In the genomic region with DNA sequence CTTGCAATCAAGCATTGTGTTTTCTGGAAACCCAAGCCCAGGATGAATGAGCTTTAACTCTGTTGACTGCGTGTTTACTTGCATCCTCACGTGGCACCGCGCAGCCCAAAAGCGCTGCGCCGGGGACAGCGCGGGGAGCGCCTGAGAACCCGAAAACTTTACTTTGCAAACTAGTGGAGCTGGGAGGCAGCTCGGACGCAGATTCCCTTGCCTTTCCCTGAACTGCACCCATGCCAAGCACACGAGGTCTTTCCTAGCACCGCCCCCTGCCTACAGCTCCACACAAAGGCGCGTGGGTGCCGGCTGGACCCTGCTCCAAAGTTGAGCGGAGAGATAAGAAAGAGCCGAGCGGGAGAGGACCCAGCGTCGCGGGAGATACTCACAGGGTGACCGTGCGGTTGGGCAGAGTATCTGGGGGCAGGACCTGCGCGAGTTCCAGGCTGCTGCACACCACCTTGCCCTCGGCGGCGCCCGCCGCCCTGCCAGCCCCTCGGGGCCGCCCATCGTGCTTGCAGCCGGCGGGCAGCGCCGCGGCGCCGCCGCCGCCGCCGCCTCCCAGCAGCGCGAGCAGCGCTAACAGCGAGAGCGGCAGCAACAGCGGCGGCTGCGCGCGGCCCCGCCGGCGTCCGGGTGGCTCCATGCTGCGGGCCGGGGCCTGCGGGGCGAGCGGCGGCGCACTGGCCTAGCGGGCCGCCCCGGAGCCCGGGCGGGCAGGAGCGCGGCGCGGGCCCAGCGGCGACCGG, we compare ENCODE assay signal across 8 cellular contexts. TPM values are rescaled to one million over a fixed set of nuclear protein-coding genes. Genes with fewer than 3 reads are reported as not detected.
DNase-seq lines count a peak whose midpoint lies in the region; ATAC-seq and TF ChIP-seq lines count a peak whose summit lies in the region.

No MANE protein-coding gene starts in this region.

- peak; percentile 22 for TF ChIP-seq CTCF in astrocyte of the spinal cord (IDR thresholded peaks at IDR 0.05; ENCODE audit: low read depth, low read length)

- H3K4me1 Mint-ChIP-seq in activated CD4-positive, alpha-beta T cell treated with anti-CD3 and anti-CD28 coated beads for 36 hours: peaks cover 13% of the 10 kb centered on the region

- H3K9ac ChIP-seq in rectal smooth muscle tissue (ENCODE audit: low read length): no peak overlapping the region

- CTCF ChIA-PET in activated CD4-positive, alpha-beta T cell treated with anti-CD3 and anti-CD28 coated beads for 36 hours (lab: Charles Lee): interaction anchor here (1.1 kb wide), 1 partner anchor 126 kb away, joined by 3 read pairs; no protein-coding TSS in a partner anchor

- H3K36me3 ChIP-seq in rectal smooth muscle tissue (ENCODE audit: control insufficient read depth, insufficient read depth, low read length): no peaks in the 10 kb centered on the region

- H3K36me3 Mint-ChIP-seq in activated CD4-positive, alpha-beta T cell treated with anti-CD3 and anti-CD28 coated beads for 36 hours (ENCODE audit: low read depth): peaks cover 5% of the 10 kb centered on the region

- intact Hi-C loops in activated CD4-positive, alpha-beta T cell treated with anti-CD3 and anti-CD28 coated beads for 36 hours (cut with DNase I, micrococcal nuclease): loop anchor here (5.0 to 10.0 kb wide), 3 partner anchors 73 to 177 kb away; a partner anchor contains a TSS

- peak overlapping the region; percentile 88 for H3K27ac Mint-ChIP-seq in activated CD4-positive, alpha-beta T cell treated with anti-CD3 and anti-CD28 coated beads for 36 hours

- peak overlapping the region; percentile 72 for H3K27ac ChIP-seq in rectal smooth muscle tissue (ENCODE audit: low read depth, low read length)

- POLR2A ChIA-PET in activated CD4-positive, alpha-beta T cell treated with anti-CD3 and anti-CD28 coated beads for 36 hours (lab: Charles Lee): interaction anchor here (1.2 kb wide), 1 partner anchor 14 kb away, joined by 3 read pairs; no protein-coding TSS in a partner anchor

- peak; percentile 56 for DNase-seq in activated CD4-positive, alpha-beta T cell treated with anti-CD3 and anti-CD28 coated beads for 36 hours
- no peak for DNase-seq in activated CD4-positive, alpha-beta T cell treated with anti-CD3 and anti-CD28 coated beads, Interleukin-2, amount 50 U/mL, for 4 hours
- DNase-seq in HT-29 (ENCODE audit: low spot score) (peak; percentile 84), RKO (ENCODE audit: low spot score) (peak; percentile 85), astrocyte of the spinal cord (ENCODE audit: low read depth, low spot score) (peak; percentile 75), hypothalamus (lab: John Stamatoyannopoulos, UW) (peak in 35 of 51 donors; percentile 9 to 59 (median 29))

- ATAC-seq in activated CD4-positive, alpha-beta T cell treated with anti-CD3 and anti-CD28 coated beads for 36 hours: peak; percentile 72
- ATAC-seq in GM19351 (IDR thresholded peaks at IDR 0.05; ENCODE audit: unreplicated experiment): no peak

- peak overlapping the region; percentile 89 for H3K4me3 Mint-ChIP-seq in activated CD4-positive, alpha-beta T cell treated with anti-CD3 and anti-CD28 coated beads for 36 hours

- H3K4me1 ChIP-seq in rectal smooth muscle tissue (ENCODE audit: control insufficient read depth, insufficient read depth, low read length): peaks cover 5% of the 10 kb centered on the region

- no peaks in the 10 kb centered on the region for H3K27me3 ChIP-seq in rectal smooth muscle tissue (ENCODE audit: control insufficient read depth, insufficient read depth, low read length)

- peaks cover 14% of the 10 kb centered on the region for H3K27me3 Mint-ChIP-seq in activated CD4-positive, alpha-beta T cell treated with anti-CD3 and anti-CD28 coated beads for 36 hours

- in situ Hi-C loops in astrocyte of the spinal cord (cut with HindIII; ENCODE audit: low sequenced_read_pairs): no loop called here

- H3K4me3 ChIP-seq in astrocyte of the spinal cord (ENCODE audit: low read depth, low read length) (peak overlapping the region; percentile 50), rectal smooth muscle tissue (ENCODE audit: low read length) (peak overlapping the region; percentile 86)

- no peaks in the 10 kb centered on the region for H3K9me3 Mint-ChIP-seq in activated CD4-positive, alpha-beta T cell treated with anti-CD3 and anti-CD28 coated beads for 36 hours (ENCODE audit: low read depth)

RNA-seq across cellular contexts. Expression of a gene that starts 0.6 kb away (rescaled TPM):
- total RNA-seq in activated CD4-positive, alpha-beta T cell treated with anti-CD3 and anti-CD28 coated beads for 36 hours: 10 to 100 TPM; 10.8 to 15.2 TPM
- total RNA-seq in HT-29 (2014; rRNA removed; shearing (Covaris generic)): 18.9 and 22.9 TPM in 2 replicates

Comparison
In these comparisons a context has a peak if more than half of its experiments do, and no peak if none do; other contexts are left out.
1. DNase-seq: peak in activated CD4-positive, alpha-beta T cell treated with anti-CD3 and anti-CD28 coated beads for 36 hours (single experiment), HT-29 (single experiment), RKO (single experiment), astrocyte of the spinal cord (single experiment) and hypothalamus (35 of 51); none in activated CD4-positive, alpha-beta T cell treated with anti-CD3 and anti-CD28 coated beads, Interleukin-2, amount 50 U/mL, for 4 hours (0 of 2).